1 cellular context compared by ENCODE assay signal in the genomic region with DNA sequence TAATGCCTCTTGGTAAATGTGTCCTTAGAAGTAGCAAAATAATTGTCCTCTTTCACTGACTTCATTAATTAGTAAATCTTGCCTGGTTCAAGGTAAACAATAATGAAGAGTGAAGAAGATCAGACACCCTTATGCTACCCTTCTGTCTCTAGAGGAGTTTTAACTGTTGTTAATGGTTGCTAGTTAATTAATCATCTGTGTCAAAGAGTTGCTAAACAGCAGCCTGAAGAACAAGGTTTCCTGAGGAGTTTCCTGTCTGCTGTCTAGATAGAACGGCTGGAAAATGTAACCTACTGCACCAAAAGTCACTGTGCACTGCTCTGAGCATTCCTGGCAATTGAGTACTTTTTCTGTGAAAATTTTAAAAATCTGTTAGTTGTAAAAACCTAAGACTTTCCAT.
TF ChIP-seq lines count a peak whose summit lies in the region.

No MANE protein-coding gene starts in this region.

TF ChIP-seq in GM23338, 12 proteins besides CTCF, POLR2A, EP300 and RAD21 (continued from another document):
- TF ChIP-seq, protein P1, sequence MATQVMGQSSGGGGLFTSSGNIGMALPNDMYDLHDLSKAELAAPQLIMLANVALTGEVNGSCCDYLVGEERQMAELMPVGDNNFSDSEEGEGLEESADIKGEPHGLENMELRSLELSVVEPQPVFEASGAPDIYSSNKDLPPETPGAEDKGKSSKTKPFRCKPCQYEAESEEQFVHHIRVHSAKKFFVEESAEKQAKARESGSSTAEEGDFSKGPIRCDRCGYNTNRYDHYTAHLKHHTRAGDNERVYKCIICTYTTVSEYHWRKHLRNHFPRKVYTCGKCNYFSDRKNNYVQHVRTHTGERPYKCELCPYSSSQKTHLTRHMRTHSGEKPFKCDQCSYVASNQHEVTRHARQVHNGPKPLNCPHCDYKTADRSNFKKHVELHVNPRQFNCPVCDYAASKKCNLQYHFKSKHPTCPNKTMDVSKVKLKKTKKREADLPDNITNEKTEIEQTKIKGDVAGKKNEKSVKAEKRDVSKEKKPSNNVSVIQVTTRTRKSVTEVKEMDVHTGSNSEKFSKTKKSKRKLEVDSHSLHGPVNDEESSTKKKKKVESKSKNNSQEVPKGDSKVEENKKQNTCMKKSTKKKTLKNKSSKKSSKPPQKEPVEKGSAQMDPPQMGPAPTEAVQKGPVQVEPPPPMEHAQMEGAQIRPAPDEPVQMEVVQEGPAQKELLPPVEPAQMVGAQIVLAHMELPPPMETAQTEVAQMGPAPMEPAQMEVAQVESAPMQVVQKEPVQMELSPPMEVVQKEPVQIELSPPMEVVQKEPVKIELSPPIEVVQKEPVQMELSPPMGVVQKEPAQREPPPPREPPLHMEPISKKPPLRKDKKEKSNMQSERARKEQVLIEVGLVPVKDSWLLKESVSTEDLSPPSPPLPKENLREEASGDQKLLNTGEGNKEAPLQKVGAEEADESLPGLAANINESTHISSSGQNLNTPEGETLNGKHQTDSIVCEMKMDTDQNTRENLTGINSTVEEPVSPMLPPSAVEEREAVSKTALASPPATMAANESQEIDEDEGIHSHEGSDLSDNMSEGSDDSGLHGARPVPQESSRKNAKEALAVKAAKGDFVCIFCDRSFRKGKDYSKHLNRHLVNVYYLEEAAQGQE (IDR thresholded peaks at IDR 0.05; ENCODE audit: unreplicated experiment), result no peak
- TF ChIP-seq ZNF114 (CRISPR knock-in tag; IDR thresholded peaks at IDR 0.05) (no peak), NANOG (IDR thresholded peaks at IDR 0.05; ENCODE audit: borderline replicate concordance) (no peak; the same call in 1 of the 2 replicates)
- TF ChIP-seq, protein P2, sequence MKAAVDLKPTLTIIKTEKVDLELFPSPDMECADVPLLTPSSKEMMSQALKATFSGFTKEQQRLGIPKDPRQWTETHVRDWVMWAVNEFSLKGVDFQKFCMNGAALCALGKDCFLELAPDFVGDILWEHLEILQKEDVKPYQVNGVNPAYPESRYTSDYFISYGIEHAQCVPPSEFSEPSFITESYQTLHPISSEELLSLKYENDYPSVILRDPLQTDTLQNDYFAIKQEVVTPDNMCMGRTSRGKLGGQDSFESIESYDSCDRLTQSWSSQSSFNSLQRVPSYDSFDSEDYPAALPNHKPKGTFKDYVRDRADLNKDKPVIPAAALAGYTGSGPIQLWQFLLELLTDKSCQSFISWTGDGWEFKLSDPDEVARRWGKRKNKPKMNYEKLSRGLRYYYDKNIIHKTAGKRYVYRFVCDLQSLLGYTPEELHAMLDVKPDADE (IDR thresholded peaks at IDR 0.05), result no peak
